Comparison of ENCODE assay signal across 12 cellular contexts in genomic region chr18:67266591-67267237, GRCh38.
A peak's percentile ranks its signal among the peaks of the same experiment; 100 is the strongest.
DNase-seq lines count a peak whose midpoint lies in the region; ATAC-seq, FAIRE-seq and TF ChIP-seq lines count a peak whose summit lies in the region.
"Had no signal": no experiment of that assay in that cellular context is flagged by ENCODE, and none has a peak within 500 bp of the region (broad histone marks: within the 10 kb centered on the region; RNA-seq: fewer than 3 reads in every experiment).

No MANE protein-coding gene starts in this region.

- H3K36me3 ChIP-seq in ACC112 (ENCODE audit: insufficient read depth, low read length) (peaks cover 8% of the 10 kb centered on the region; the same call in 1 of the 2 replicates), bronchial epithelial cell (ENCODE audit: control insufficient read depth, insufficient read depth, low read length) (no peaks in the 10 kb centered on the region), keratinocyte (ENCODE audit: control insufficient read depth in 2 of 2, extremely low read depth in 1 of 2, insufficient read depth in 2 of 2, low read length in 2 of 2) (no peaks in the 10 kb centered on the region)

- H3K9ac ChIP-seq in keratinocyte (ENCODE audit: control insufficient read depth, extremely low read depth, insufficient read depth, low read length): no peak overlapping the region

- H3K9me3 ChIP-seq in keratinocyte (ENCODE audit: control insufficient read depth, low read depth, low read length): no peaks in the 10 kb centered on the region

- ATAC-seq in GM21737 (IDR thresholded peaks at IDR 0.05; ENCODE audit: unreplicated experiment): no peak
- ATAC-seq in HG03139 (IDR thresholded peaks at IDR 0.05; ENCODE audit: unreplicated experiment): no peak
- ATAC-seq: activated CD8-positive, alpha-beta T cell treated with anti-CD3 and anti-CD28 coated beads, Interleukin-2, amount 10 ng/mL, durations not matched to agents 7 days and 5 days had no signal

- H3K4me2 ChIP-seq in keratinocyte (ENCODE audit: control insufficient read depth, extremely low read depth, insufficient read depth, low read depth, low read length): peak overlapping the region; percentile 27

- FAIRE-seq in bronchial epithelial cell (lab: Jason Lieb, UNC) (no peak), keratinocyte (lab: Jason Lieb, UNC) (no peak)

- dilution Hi-C loops in keratinocyte (cut with MboI; ENCODE audit: extremely low pct_ligation_motif_present, low sequenced_read_pairs): no loop called here

- no peaks in the 10 kb centered on the region for H3K27me3 ChIP-seq in ACC112 (ENCODE audit: insufficient read depth, low read length)
- H3K27me3 ChIP-seq in bronchial epithelial cell (ENCODE audit: control insufficient read depth, insufficient read depth, low read length): no peaks in the 10 kb centered on the region
- H3K27me3 ChIP-seq in keratinocyte (ENCODE audit: control insufficient read depth, extremely low read depth, insufficient read depth, low read length): no peaks in the 10 kb centered on the region

- peak; percentile 38 for DNase-seq in HT1080 (ENCODE audit: low read depth)
- DNase-seq in bronchial epithelial cell (ENCODE audit: low read depth): peak; percentile 84
- no peak for DNase-seq in keratinocyte (ENCODE audit: low read depth, low spot score)
- no peak for DNase-seq in activated naive CD4-positive, alpha-beta T cell treated with anti-CD3 and anti-CD28 coated beads, Interleukin-2, amount 50 U/mL, for 16 hours
- no peak for DNase-seq in head of caudate nucleus
- DNase-seq: activated CD8-positive, alpha-beta T cell treated with anti-CD3 and anti-CD28 coated beads, Interleukin-2, amount 10 ng/mL, durations not matched to agents 7 days and 5 days; activated naive CD4-positive, alpha-beta T cell; cortex of kidney; NCI-H2227 treated with DMSO at 0.1 percent for 48 hours had no signal

- H3K79me2 ChIP-seq in ACC112 (ENCODE audit: control insufficient read depth, insufficient read depth, low read length, unreplicated experiment) (no peaks in the 10 kb centered on the region), keratinocyte (ENCODE audit: control insufficient read depth, insufficient read depth, low read length) (no peaks in the 10 kb centered on the region)

- intact Hi-C loops in head of caudate nucleus (cut with DNase I): no loop called here

- H3K4me3 ChIP-seq in ACC112 (ENCODE audit: low read depth, low read length): peak overlapping the region; percentile 57
- H3K4me3 ChIP-seq in bronchial epithelial cell (ENCODE audit: low read depth, low read length): no peak overlapping the region
- H3K4me3 ChIP-seq in keratinocyte (ENCODE audit: control insufficient read depth in 2 of 3, extremely low read depth in 1 of 3, insufficient read depth in 2 of 3, low read depth in 1 of 3, low read length in 3 of 3): no peak overlapping the region

- H2AFZ ChIP-seq in ACC112 (ENCODE audit: low read length, unreplicated experiment) (no peak overlapping the region), keratinocyte (ENCODE audit: control insufficient read depth, low read length) (peak overlapping the region; percentile 66)

- H3K27ac ChIP-seq in ACC112 (ENCODE audit: low read depth, low read length) (peak overlapping the region; percentile 100), keratinocyte (ENCODE audit: control insufficient read depth, insufficient read depth, low read length) (peak overlapping the region; percentile 75)

- peaks cover 40% of the 10 kb centered on the region for H3K4me1 ChIP-seq in ACC112 (ENCODE audit: control insufficient read depth, insufficient read depth, low read length, unreplicated experiment)
- peaks cover 7% of the 10 kb centered on the region for H3K4me1 ChIP-seq in keratinocyte (ENCODE audit: control insufficient read depth, extremely low read depth, insufficient read depth, low read length)

- H3K9me1 ChIP-seq in keratinocyte (ENCODE audit: control insufficient read depth, extremely low read depth, insufficient read depth, low read length): no peaks in the 10 kb centered on the region

- no peak for TF ChIP-seq CTCF in bronchial epithelial cell (IDR thresholded peaks at IDR 0.05; ENCODE audit: insufficient read depth, low read length, severe bottlenecking)
- no peak for TF ChIP-seq CTCF in keratinocyte (optimal IDR thresholded peaks at IDR 0.05 in 1 of 3, IDR thresholded peaks at IDR 0.05 in 1 of 3, conservative IDR thresholded peaks at IDR 0.05 in 1 of 3; ENCODE audit: extremely low read depth in 1 of 3, insufficient read depth in 2 of 3, low read length in 3 of 3)

- no peaks in the 10 kb centered on the region for H4K20me1 ChIP-seq in keratinocyte (ENCODE audit: control insufficient read depth, extremely low read depth, insufficient read depth, low read length)

Comparison
In these comparisons a context has a peak if more than half of its experiments do, and no peak if none do; other contexts are left out.
1. DNase-seq: peak in HT1080 (single experiment) and bronchial epithelial cell (single experiment); none in keratinocyte (single experiment), activated naive CD4-positive, alpha-beta T cell treated with anti-CD3 and anti-CD28 coated beads, Interleukin-2, amount 50 U/mL, for 16 hours (single experiment) and head of caudate nucleus (0 of 42).